Comparison of ENCODE assay signal across 14 cellular contexts in the genomic region with DNA sequence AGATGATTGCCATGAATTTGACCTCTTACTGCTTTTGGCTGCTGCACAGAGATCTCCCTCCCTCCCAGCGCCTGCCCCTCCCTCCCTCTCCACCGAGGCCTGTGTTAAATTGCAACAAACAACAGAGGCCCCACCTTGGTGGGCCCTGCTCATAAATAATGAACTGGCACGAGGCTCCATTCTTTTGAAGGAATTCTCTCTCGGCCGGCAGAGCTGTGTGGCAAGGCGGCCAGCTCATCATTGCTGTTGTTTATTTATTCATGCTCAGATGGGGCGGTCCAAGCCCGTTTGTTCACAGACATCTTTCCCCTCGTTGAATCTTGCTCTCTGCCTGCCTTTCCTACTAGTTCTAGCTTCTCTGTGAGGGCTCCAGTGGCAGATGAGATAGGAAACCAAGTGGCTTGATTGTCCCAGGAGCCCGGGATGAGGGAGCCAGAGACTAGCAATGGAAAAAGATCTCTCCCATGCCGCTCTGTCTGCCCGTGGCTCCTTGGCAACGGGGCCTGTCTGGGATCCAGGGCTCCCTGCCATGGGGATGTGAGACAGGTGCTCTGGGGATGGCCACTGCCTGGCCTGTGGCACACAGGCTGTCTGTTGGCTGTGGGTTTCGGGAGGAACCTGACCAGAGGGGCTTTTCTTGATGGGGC.
DNase-seq lines count a peak whose midpoint lies in the region; ATAC-seq and TF ChIP-seq lines count a peak whose summit lies in the region.
"Had no signal": no experiment of that assay in that cellular context is flagged by ENCODE, and none has a peak within 500 bp of the region (broad histone marks: within the 10 kb centered on the region; RNA-seq: fewer than 3 reads in every experiment).

No MANE protein-coding gene starts in this region.

- H3K4me3 Mint-ChIP-seq in natural killer cell, result no peak overlapping the region
- H3K4me3 Mint-ChIP-seq: activated CD4-positive, alpha-beta memory T cell treated with anti-CD3 and anti-CD28 coated beads for 36 hours; stimulated activated effector memory CD8-positive, alpha-beta T cell treated with anti-CD3 and anti-CD28 coated beads, Interleukin-12 subunit alpha, Interleukin-12 subunit beta, amount 100 ng/mL, for 72 hours had no signal

- ATAC-seq in natural killer cell (no peak), HG03039 (IDR thresholded peaks at IDR 0.05; ENCODE audit: unreplicated experiment) (no peak)
- ATAC-seq: stimulated activated effector memory CD8-positive, alpha-beta T cell treated with anti-CD3 and anti-CD28 coated beads, Interleukin-12 subunit alpha, Interleukin-12 subunit beta, amount 100 ng/mL, for 72 hours had no signal

- intact Hi-C loops in natural killer cell (cut with micrococcal nuclease), result no loop called here

- peaks cover 9 to 25% of the 10 kb centered on the region in 2 donors for H3K27me3 Mint-ChIP-seq in natural killer cell (ENCODE audit: low read depth in 2 of 2)

- no peaks in the 10 kb centered on the region for H3K4me1 Mint-ChIP-seq in natural killer cell

- no peak for TF ChIP-seq CTCF in natural killer cell (IDR thresholded peaks at IDR 0.05)

- no peaks in the 10 kb centered on the region for H3K36me3 Mint-ChIP-seq in natural killer cell
- H3K36me3 Mint-ChIP-seq: activated CD4-positive, alpha-beta memory T cell treated with anti-CD3 and anti-CD28 coated beads for 36 hours; stimulated activated effector memory CD8-positive, alpha-beta T cell treated with anti-CD3 and anti-CD28 coated beads, Interleukin-12 subunit alpha, Interleukin-12 subunit beta, amount 100 ng/mL, for 72 hours had no signal

- H3K27ac Mint-ChIP-seq in natural killer cell, result no peak overlapping the region
- H3K27ac Mint-ChIP-seq: activated CD4-positive, alpha-beta memory T cell treated with anti-CD3 and anti-CD28 coated beads for 36 hours; stimulated activated effector memory CD8-positive, alpha-beta T cell treated with anti-CD3 and anti-CD28 coated beads, Interleukin-12 subunit alpha, Interleukin-12 subunit beta, amount 100 ng/mL, for 72 hours had no signal

- H3K9me3 Mint-ChIP-seq in natural killer cell, result no peaks in the 10 kb centered on the region
- H3K9me3 Mint-ChIP-seq: activated CD4-positive, alpha-beta memory T cell treated with anti-CD3 and anti-CD28 coated beads for 36 hours; stimulated activated effector memory CD8-positive, alpha-beta T cell treated with anti-CD3 and anti-CD28 coated beads, Interleukin-12 subunit alpha, Interleukin-12 subunit beta, amount 100 ng/mL, for 72 hours had no signal

- DNase-seq in AG08396 (ENCODE audit: low spot score), result peak; percentile 38
- DNase-seq in H4 (ENCODE audit: low spot score), result peak; percentile 35
- peak; percentile 37 for DNase-seq in NCI-H774 (lab: John Stamatoyannopoulos, UW)
- peak; percentile 76 for DNase-seq in globus pallidus (ENCODE audit: low spot score)
- DNase-seq in natural killer cell, result no peak
- no peak for DNase-seq in islet precursor cell
- no peak for DNase-seq in NCI-H1436 (lab: John Stamatoyannopoulos, UW)
- DNase-seq: activated CD4-positive, alpha-beta memory T cell treated with anti-CD3 and anti-CD28 coated beads for 36 hours; activated naive CD4-positive, alpha-beta T cell treated with Interleukin-2 at 50 U/mL for 16 hours; AML-193; MM.1S; T-helper 2 cell had no signal

Comparison
In these comparisons a context has a peak if more than half of its experiments do, and no peak if none do; other contexts are left out.
1. DNase-seq: peak in AG08396 (single experiment), H4 (single experiment), NCI-H774 (single experiment) and globus pallidus (single experiment); none in natural killer cell (single experiment), islet precursor cell (single experiment) and NCI-H1436 (single experiment).